1 cellular context compared by ENCODE assay signal in the genomic region with DNA sequence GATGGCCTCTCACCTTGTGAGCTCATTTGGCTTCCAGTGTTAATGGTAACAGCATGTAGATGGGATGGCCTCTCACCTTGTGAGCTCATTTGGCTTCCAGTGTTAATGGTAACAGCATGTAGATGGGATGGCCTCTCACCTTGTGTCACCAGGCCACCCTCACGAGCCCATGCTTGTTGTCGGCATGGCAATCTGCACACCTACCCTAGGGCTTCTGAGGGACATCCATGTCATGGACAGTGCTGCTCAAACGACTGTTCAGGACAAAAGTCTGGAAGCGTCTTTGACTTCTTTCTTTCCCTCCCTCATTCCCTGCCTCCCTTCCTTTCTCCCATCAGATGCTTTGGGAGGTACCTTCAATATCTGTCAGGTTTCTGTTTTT. TPM values are rescaled to one million over a fixed set of nuclear protein-coding genes. Genes with fewer than 3 reads are reported as not detected.
"Had no signal": no experiment of that assay in that cellular context is flagged by ENCODE, and none has a peak within 500 bp of the region (broad histone marks: within the 10 kb centered on the region; RNA-seq: fewer than 3 reads in every experiment).

No MANE protein-coding gene starts in this region.

RNA-seq across cellular contexts. Expression of gene RSAD2, which starts 58.1 kb away (rescaled TPM):
- total RNA-seq: WTC11 had no signal
